ENCODE assay signal across 27 cellular contexts in the genomic region with DNA sequence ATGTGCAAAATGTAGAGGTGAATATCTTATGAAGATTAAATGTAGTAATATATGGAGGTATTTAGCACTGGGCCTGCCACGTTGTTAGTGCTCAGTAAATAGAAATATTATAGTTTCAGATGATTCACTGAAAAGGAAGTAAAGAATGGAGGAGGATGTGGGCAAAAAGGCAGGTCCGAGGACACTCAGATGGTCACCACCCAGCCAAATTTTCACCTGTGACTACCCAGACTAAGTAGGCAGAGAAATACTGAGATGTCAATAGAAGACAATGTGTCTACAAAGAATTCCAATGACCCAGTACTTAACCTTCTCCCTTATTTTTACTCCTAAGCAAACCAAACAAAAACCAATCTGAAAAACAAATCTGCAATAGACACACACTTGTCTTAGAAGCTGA.
"Had no signal": no experiment of that assay in that cellular context is flagged by ENCODE, and none has a peak within 500 bp of the region (broad histone marks: within the 10 kb centered on the region; RNA-seq: fewer than 3 reads in every experiment).

No MANE protein-coding gene starts in this region.

- H3K36me3 ChIP-seq: ovary, prostate gland, right atrium auricular region, right lobe of liver, sigmoid colon, stomach, thoracic aorta, thyroid gland, tibial nerve, upper lobe of right lung, uterus had no signal

- DNase-seq: naive B cell; naive thymus-derived CD8-positive, alpha-beta T cell; nephron progenitor cell; occipital lobe; ovary; posterior cingulate gyrus; retina; right lobe of liver; sigmoid colon; small intestine; stimulated activated CD4-positive, alpha-beta T cell treated with anti-CD3 and anti-CD28 coated beads, Interleukin-15, amount 100 ng/mL, for 24 hours; stimulated activated CD4-positive, alpha-beta T cell treated with anti-CD3 and anti-CD28 coated beads, Interleukin-2, amount 100 ng/mL, for 24 hours; stimulated activated CD4-positive, alpha-beta T cell treated with anti-CD3 and anti-CD28 coated beads, Interleukin-2, amount 100 ng/mL, for 48 hours; stimulated activated CD4-positive, alpha-beta T cell treated with anti-CD3 and anti-CD28 coated beads, Interleukin-4, amount 100 ng/mL, for 24 hours; stimulated activated naive B cell treated with anti-CD40 and anti-IgM and Interleukin-4, amounts not matched to agents 10 μg/mL and 1 μg/mL and 100 μg/mL, for 72 hours; stimulated activated naive CD4-positive, alpha-beta T cell treated with Interleukin-2 at 50 U/mL for 16 hours; stomach; thyroid gland; upper lobe of right lung; uterus had no signal

- H3K79me2 ChIP-seq: parathyroid adenoma had no signal

- H3K4me3 ChIP-seq: ovary, prostate gland, right atrium auricular region, right lobe of liver, sigmoid colon, stomach, thoracic aorta, thyroid gland, tibial nerve, upper lobe of right lung, uterus had no signal

- ATAC-seq: naive thymus-derived CD8-positive, alpha-beta T cell; natural killer cell treated with Interleukin-12 subunit alpha and Interleukin-12 subunit beta and Interleukin-15 and Interleukin-18, amount 100 ng/mL, for 72 hours; right lobe of liver; stimulated activated effector memory CD8-positive, alpha-beta T cell treated with anti-CD3 and anti-CD28 coated beads, Interleukin-12 subunit alpha, Interleukin-12 subunit beta, amount 100 ng/mL, for 72 hours; upper lobe of right lung had no signal

- H3K4me1 ChIP-seq: parathyroid adenoma, prostate gland, right atrium auricular region, right lobe of liver, uterus had no signal

- H3K27ac ChIP-seq: ovary, parathyroid adenoma, prostate gland, right atrium auricular region, right lobe of liver, sigmoid colon, thoracic aorta, thyroid gland, tibial nerve, upper lobe of right lung, uterus had no signal

- H3K9ac ChIP-seq: parathyroid adenoma had no signal

- H2AFZ ChIP-seq: parathyroid adenoma had no signal

- H3K9me3 ChIP-seq: ovary, prostate gland, right atrium auricular region, right lobe of liver, sigmoid colon, stomach, thoracic aorta, thyroid gland, tibial nerve, upper lobe of right lung, uterus had no signal

- H3K27me3 ChIP-seq: ovary, right atrium auricular region, right lobe of liver, stomach, thyroid gland, tibial nerve, upper lobe of right lung, uterus had no signal
